ENCODE assay signal across 21 cellular contexts in genomic region chr1:187549540-187549939, GRCh38.
DNase-seq lines count a peak whose midpoint lies in the region; ATAC-seq and TF ChIP-seq lines count a peak whose summit lies in the region.
"Had no signal": no experiment of that assay in that cellular context is flagged by ENCODE, and none has a peak within 500 bp of the region (broad histone marks: within the 10 kb centered on the region; RNA-seq: fewer than 3 reads in every experiment).

No MANE protein-coding gene starts in this region.

- H2BK15ac ChIP-seq in neuronal stem cell (ENCODE audit: low read length): no peak overlapping the region

- H3K14ac ChIP-seq in neuronal stem cell (ENCODE audit: low read length): no peak overlapping the region

- H2BK120ac ChIP-seq in neuronal stem cell (ENCODE audit: low read depth, low read length): no peak overlapping the region

- no peaks in the 10 kb centered on the region for H3K36me3 ChIP-seq in right atrium auricular region
- H3K36me3 ChIP-seq in heart left ventricle: no peaks in the 10 kb centered on the region
- no peaks in the 10 kb centered on the region for H3K36me3 ChIP-seq in left ventricle myocardium inferior
- no peaks in the 10 kb centered on the region for H3K36me3 ChIP-seq in neuronal stem cell (replicated peaks in 1 of 2; ENCODE audit: control insufficient read depth in 2 of 2, insufficient read depth in 2 of 2, low read length in 2 of 2)
- H3K36me3 ChIP-seq: BLaER1 had no signal

- H3K9me3 Mint-ChIP-seq in HFFc6: peaks cover 29% of the 10 kb centered on the region

- 45 to 56% (median 47%) methylated on average over 3 of the region's 3 CpGs for WGBS in heart left ventricle, 4 donors
- no CpG with 5 or more reads among the region's 3 CpGs for WGBS in neuronal stem cell (ENCODE audit: extremely low coverage in 2 of 2, insufficient read length in 2 of 2, insufficient replicate concordance in 1 of 2), 2 donors

- H3K4me3 ChIP-seq in right atrium auricular region: no peak overlapping the region
- H3K4me3 ChIP-seq in heart left ventricle: no peak overlapping the region
- H3K4me3 ChIP-seq in left ventricle myocardium inferior: no peak overlapping the region
- no peak overlapping the region for H3K4me3 ChIP-seq in neuronal stem cell (ENCODE audit: low read length in 2 of 2)
- H3K4me3 ChIP-seq: BLaER1, GM12878, GM23248 had no signal

- H3K27ac Mint-ChIP-seq in HFFc6: no peak overlapping the region
- H3K27ac Mint-ChIP-seq: B cell; CD4-positive, CD25-positive, alpha-beta regulatory T cell; CD8-positive, alpha-beta T cell had no signal

- H3K4me1 Mint-ChIP-seq in HFFc6 (ENCODE audit: low read depth): no peaks in the 10 kb centered on the region
- H3K4me1 Mint-ChIP-seq: B cell; CD4-positive, CD25-positive, alpha-beta regulatory T cell had no signal

- TF ChIP-seq POLR2A in heart left ventricle (IDR thresholded peaks at IDR 0.05): no peak

- no peak overlapping the region for H2BK5ac ChIP-seq in neuronal stem cell (ENCODE audit: low read length)

- H2AK5ac ChIP-seq in neuronal stem cell (ENCODE audit: low read depth, low read length): no peak overlapping the region

- DNase-seq in Right ventricle myocardium inferior (ENCODE audit: missing footprints): no peak
- no peak for DNase-seq in right atrium auricular region (ENCODE audit: low spot score)
- no peak for DNase-seq in heart left ventricle
- no peak for DNase-seq in left ventricle myocardium inferior
- no peak for DNase-seq in left ventricle myocardium superior
- DNase-seq in neuronal stem cell (ENCODE audit: low spot score): no peak
- DNase-seq in HFFc6: no peak
- no peak for DNase-seq in retina
- DNase-seq: Caco-2; CD4-positive, CD25-positive, alpha-beta regulatory T cell; CD8-positive, alpha-beta T cell; DMS153; EL; GDM1; GM23248; HCEC 1CT had no signal

- no peak overlapping the region for H3K18ac ChIP-seq in neuronal stem cell (ENCODE audit: low read length)

- H4K8ac ChIP-seq in neuronal stem cell (ENCODE audit: low read depth, low read length): no peak overlapping the region

- ATAC-seq in Right ventricle myocardium inferior: peak; percentile 60
- ATAC-seq in heart left ventricle: peak in 3 of 4 donors; percentile 65 to 85 (median 69)
- ATAC-seq in left ventricle myocardium superior: peak; percentile 74
- ATAC-seq: CD8-positive, alpha-beta T cell; GM12878 had no signal

- no peaks in the 10 kb centered on the region for H3K27me3 Mint-ChIP-seq in HFFc6 (ENCODE audit: insufficient read depth)
- H3K27me3 Mint-ChIP-seq: B cell; CD4-positive, CD25-positive, alpha-beta regulatory T cell had no signal

- H2AFZ ChIP-seq in neuronal stem cell (ENCODE audit: low read length): peak overlapping the region; percentile 45
- H2AFZ ChIP-seq: GM23248 had no signal

- no peaks in the 10 kb centered on the region for H3K79me1 ChIP-seq in neuronal stem cell (ENCODE audit: low read depth, low read length)

- H3K9me3 ChIP-seq in right atrium auricular region (no peaks in the 10 kb centered on the region), heart left ventricle (peaks cover 0 to 3% (median 0%) of the 10 kb centered on the region in 12 donors), left ventricle myocardium inferior (replicated peaks) (no peaks in the 10 kb centered on the region), neuronal stem cell (replicated peaks in 1 of 2; ENCODE audit: control insufficient read depth in 2 of 2, insufficient read depth in 1 of 2, low read depth in 1 of 2, low read length in 2 of 2) (no peaks in the 10 kb centered on the region)
- H3K9me3 ChIP-seq: BLaER1, Caco-2 had no signal

- TF ChIP-seq CTCF in right atrium auricular region (IDR thresholded peaks at IDR 0.05) (no peak), heart left ventricle (IDR thresholded peaks at IDR 0.05) (no peak), left ventricle myocardium inferior (IDR thresholded peaks at IDR 0.05; ENCODE audit: borderline replicate concordance) (no peak), HFFc6 (IDR thresholded peaks at IDR 0.05) (no peak)

- H3K27me3 ChIP-seq in right atrium auricular region (no peaks in the 10 kb centered on the region), heart left ventricle (no peaks in the 10 kb centered on the region), left ventricle myocardium inferior (ENCODE audit: low read depth) (no peaks in the 10 kb centered on the region), neuronal stem cell (ENCODE audit: control insufficient read depth in 3 of 3, insufficient read depth in 3 of 3, low read depth in 1 of 3, low read length in 3 of 3) (no peaks in the 10 kb centered on the region)
- H3K27me3 ChIP-seq: BLaER1 had no signal

- H3K36me3 Mint-ChIP-seq in HFFc6 (ENCODE audit: low read depth): 0 out of 2 replicates have a peak, but pooled peaks cover 5% of the 10 kb centered on the region
- H3K36me3 Mint-ChIP-seq: CD4-positive, CD25-positive, alpha-beta regulatory T cell; CD8-positive, alpha-beta T cell had no signal

- H3K23ac ChIP-seq in neuronal stem cell (ENCODE audit: low read depth, low read length, poor library complexity): no peak overlapping the region

- no peak overlapping the region for H4K91ac ChIP-seq in neuronal stem cell (ENCODE audit: low read depth, low read length, poor library complexity)

- intact Hi-C loops in Right ventricle myocardium inferior (cut with DNase I) (no loop called here), heart left ventricle (cut with DNase I) (no loop called here), left ventricle myocardium inferior (cut with micrococcal nuclease) (no loop called here), left ventricle myocardium superior (cut with micrococcal nuclease) (no loop called here)

- no peak overlapping the region for H3K27ac ChIP-seq in right atrium auricular region
- no peak overlapping the region for H3K27ac ChIP-seq in heart left ventricle
- H3K27ac ChIP-seq in left ventricle myocardium inferior (replicated peaks): no peak overlapping the region
- H3K27ac ChIP-seq in neuronal stem cell (replicated peaks; ENCODE audit: low read length): no peak overlapping the region
- H3K27ac ChIP-seq: 22Rv1, BLaER1, C4-2B, GM23248 had no signal

- H3K4me1 ChIP-seq in right atrium auricular region (no peaks in the 10 kb centered on the region), heart left ventricle (no peaks in the 10 kb centered on the region), left ventricle myocardium inferior (peaks cover 5% of the 10 kb centered on the region), neuronal stem cell (ENCODE audit: control insufficient read depth in 2 of 2, insufficient read depth in 1 of 2, low read depth in 1 of 2, low read length in 2 of 2) (no peaks in the 10 kb centered on the region)
- H3K4me1 ChIP-seq: BLaER1, Caco-2 had no signal

- H3K4me2 ChIP-seq in neuronal stem cell (ENCODE audit: insufficient read depth, low read length, poor library complexity, severe bottlenecking): no peak overlapping the region
- H3K4me2 ChIP-seq: BLaER1 had no signal

- H3K4me3 Mint-ChIP-seq in HFFc6: no peak overlapping the region
- H3K4me3 Mint-ChIP-seq: B cell; CD4-positive, CD25-positive, alpha-beta regulatory T cell; CD8-positive, alpha-beta T cell had no signal

- H2BK12ac ChIP-seq in neuronal stem cell (ENCODE audit: low read length): no peak overlapping the region

- H3K9ac ChIP-seq in neuronal stem cell (ENCODE audit: low read depth, low read length, poor library complexity): no peak overlapping the region
- H3K9ac ChIP-seq: BLaER1, GM23248 had no signal

- H3K4ac ChIP-seq in neuronal stem cell (ENCODE audit: low read length): no peak overlapping the region
